In genomic region chr12:132735496-132735895, GRCh38 we compare ENCODE assay signal across 16 cellular contexts. TPM values are rescaled to one million over a fixed set of nuclear protein-coding genes. Genes with fewer than 3 reads are reported as not detected.
A peak's percentile ranks its signal among the peaks of the same experiment; 100 is the strongest.
DNase-seq lines count a peak whose midpoint lies in the region; FAIRE-seq and TF ChIP-seq lines count a peak whose summit lies in the region.
"Had no signal": no experiment of that assay in that cellular context is flagged by ENCODE, and none has a peak within 500 bp of the region (broad histone marks: within the 10 kb centered on the region; RNA-seq: fewer than 3 reads in every experiment).

No MANE protein-coding gene starts in this region.

- in situ Hi-C loops in ACHN (cut with HindIII; ENCODE audit: low pct_ligation_motif_present, low pct_unique_long_range_greater_than_20kb, low sequenced_read_pairs) = no loop called here

- H3K36me3 Mint-ChIP-seq in endodermal cell (ENCODE audit: low read depth) = peaks cover 87% of the 10 kb centered on the region
- peaks cover 61% of the 10 kb centered on the region for H3K36me3 Mint-ChIP-seq in osteocyte (ENCODE audit: unreplicated experiment)

- H3K27me3 ChIP-seq in endodermal cell (ENCODE audit: control insufficient read depth, insufficient read depth, low read length, poor library complexity, severe bottlenecking) = no peaks in the 10 kb centered on the region
- H3K27me3 ChIP-seq in small intestine (ENCODE audit: control insufficient read depth in 2 of 2, insufficient read depth in 2 of 2, low read length in 2 of 2) = no peaks in the 10 kb centered on the region
- H3K27me3 ChIP-seq: BE2C, SJCRH30 had no signal

- POLR2A ChIA-PET in HEK293 (lab: Yijun Ruan, JAX) = no interaction called here

- TF ChIP-seq CTCF in HEK293 (tag by site-specific recombination; IDR thresholded peaks at IDR 0.05) = no peak
- no peak for TF ChIP-seq CTCF in endodermal cell (conservative IDR thresholded peaks at IDR 0.05)
- no peak for TF ChIP-seq CTCF in osteocyte (IDR thresholded peaks at IDR 0.05)

- CTCF ChIA-PET in HEK293 (lab: Yijun Ruan, JAX) = no interaction called here

- peaks cover 51 to 99% of the 10 kb centered on the region in 2 experiments for H3K36me3 ChIP-seq in HEK293 (ENCODE audit: control insufficient read depth in 2 of 2, insufficient read depth in 1 of 2, low read length in 2 of 2)
- peaks cover 86% of the 10 kb centered on the region for H3K36me3 ChIP-seq in endodermal cell (ENCODE audit: control insufficient read depth, insufficient read depth, low read length)
- H3K36me3 ChIP-seq in small intestine (ENCODE audit: control insufficient read depth in 2 of 2, insufficient read depth in 2 of 2, low read length in 2 of 2) = peaks cover 29 to 38% of the 10 kb centered on the region in 2 donors

- no peak for TF ChIP-seq POLR2A in GM12891 (IDR thresholded peaks at IDR 0.05; ENCODE audit: low read depth, low read length)

- H3K27ac Mint-ChIP-seq in endodermal cell = peak overlapping the region; percentile 66
- peak overlapping the region; percentile 50 for H3K27ac Mint-ChIP-seq in osteocyte (ENCODE audit: unreplicated experiment)
- H3K27ac Mint-ChIP-seq: CD4-positive, CD25-positive, alpha-beta regulatory T cell had no signal

- H3K9me3 Mint-ChIP-seq in endodermal cell (no peaks in the 10 kb centered on the region), osteocyte (ENCODE audit: unreplicated experiment) (no peaks in the 10 kb centered on the region)
- H3K9me3 Mint-ChIP-seq: CD4-positive, CD25-positive, alpha-beta regulatory T cell had no signal

- H3K27ac ChIP-seq in HEK293 (ENCODE audit: extremely low read depth, low read depth, low read length) (no peak overlapping the region), endodermal cell (ENCODE audit: low read depth, low read length) (no peak overlapping the region), small intestine (ENCODE audit: low read depth in 1 of 2, low read length in 1 of 2) (no peak overlapping the region)
- H3K27ac ChIP-seq: SJCRH30 had no signal

- no peak overlapping the region for H3K9ac ChIP-seq in endodermal cell (ENCODE audit: extremely low read depth, low read length, poor library complexity, severe bottlenecking)

- DNase-seq in GM12891 (ENCODE audit: insufficient read length, low spot score) (no peak), endodermal cell (peak; percentile 39), osteocyte (ENCODE audit: extremely low spot score, unreplicated experiment) (no peak), ACHN (no peak), small intestine (no peak), COLO668 (lab: John Stamatoyannopoulos, UW; ENCODE audit: unreplicated experiment) (no peak)
- DNase-seq: BE2C; Caco-2; CD4-positive, CD25-positive, alpha-beta regulatory T cell; GDM1; NCI-H1436; NCI-H1930; NCI-H345; NCI-H524 treated with DMSO at 0.1 percent for 48 hours; SJCRH30 had no signal

- H3K4me1 Mint-ChIP-seq in endodermal cell = no peaks in the 10 kb centered on the region
- peaks cover 12% of the 10 kb centered on the region for H3K4me1 Mint-ChIP-seq in osteocyte (ENCODE audit: unreplicated experiment)
- H3K4me1 Mint-ChIP-seq: CD4-positive, CD25-positive, alpha-beta regulatory T cell had no signal

- 95 to 100% methylated on average over 12 to 20 of the region's 20 CpGs for WGBS in endodermal cell (ENCODE audit: insufficient coverage in 1 of 2, insufficient read length in 1 of 2), 2 experiments
- WGBS in small intestine, 3 donors = 95% methylated on average over 20 of the region's 20 CpGs

- no peak overlapping the region for H3K4me3 Mint-ChIP-seq in endodermal cell
- H3K4me3 Mint-ChIP-seq in osteocyte (ENCODE audit: unreplicated experiment) = no peak overlapping the region
- H3K4me3 Mint-ChIP-seq: CD4-positive, CD25-positive, alpha-beta regulatory T cell had no signal

- H3K27me3 Mint-ChIP-seq in endodermal cell (ENCODE audit: insufficient read depth) = no peaks in the 10 kb centered on the region
- H3K27me3 Mint-ChIP-seq in osteocyte (ENCODE audit: unreplicated experiment) = no peaks in the 10 kb centered on the region
- H3K27me3 Mint-ChIP-seq: CD4-positive, CD25-positive, alpha-beta regulatory T cell had no signal

- H3K4me3 ChIP-seq in HEK293 (ENCODE audit: low read depth, low read length) (no peak overlapping the region), endodermal cell (ENCODE audit: low read length) (no peak overlapping the region), small intestine (ENCODE audit: low read depth in 1 of 2, low read length in 2 of 2) (no peak overlapping the region)
- H3K4me3 ChIP-seq: SJCRH30 had no signal

- H3K9me3 ChIP-seq in HEK293 (ENCODE audit: control insufficient read depth, insufficient read depth, low read depth, low read length) (no peaks in the 10 kb centered on the region), endodermal cell (ENCODE audit: control insufficient read depth, low read length) (no peaks in the 10 kb centered on the region), small intestine (ENCODE audit: control insufficient read depth, low read depth) (no peaks in the 10 kb centered on the region)
- H3K9me3 ChIP-seq: BE2C, Caco-2 had no signal

- FAIRE-seq in GM12891 (lab: Jason Lieb, UNC) (no peak), small intestine (lab: Jason Lieb, UNC) (no peak)

- H3K4me1 ChIP-seq in HEK293 (ENCODE audit: control insufficient read depth, insufficient read depth, low read length) = no peaks in the 10 kb centered on the region
- H3K4me1 ChIP-seq in endodermal cell (ENCODE audit: control insufficient read depth, insufficient read depth, low read length) = no peaks in the 10 kb centered on the region
- no peaks in the 10 kb centered on the region for H3K4me1 ChIP-seq in small intestine (ENCODE audit: control insufficient read depth in 2 of 2, insufficient read depth in 1 of 2, low read depth in 1 of 2, low read length in 1 of 2)
- H3K4me1 ChIP-seq: BE2C, Caco-2, SJCRH30 had no signal

TF ChIP-seq in GM12891, 5 proteins besides CTCF, POLR2A, EP300 and RAD21:
- TF ChIP-seq TAF1 (IDR thresholded peaks at IDR 0.05; ENCODE audit: low read depth, low read length) = no peak
- 0 out of 2 replicates have a peak, but pooled peaks have one; percentile 24 for TF ChIP-seq POLR2AphosphoS5 (IDR thresholded peaks at IDR 0.05; ENCODE audit: low read depth, low read length)

TF ChIP-seq in HEK293, 187 proteins besides CTCF, POLR2A, EP300 and RAD21:
- TF ChIP-seq KLF1 (tag by site-specific recombination; IDR thresholded peaks at IDR 0.05) (no peak), SCRT1 (tag by site-specific recombination; IDR thresholded peaks at IDR 0.05; ENCODE audit: borderline replicate concordance) (peak; percentile 38; the same call in 1 of the 2 replicates), SCRT2 (tag by site-specific recombination; IDR thresholded peaks at IDR 0.05) (peak; percentile 59)

RNA-seq across cellular contexts. Expression of gene PGAM5, which starts 24.9 kb away (rescaled TPM):
- polyA plus RNA-seq in GM12891 (2012; ENCODE audit: low read depth, missing spikeins) = 19.8 TPM
- 10 to 100 TPM; 60.2 to 64.3 TPM for total RNA-seq in endodermal cell
- 34.9 TPM for polyA plus RNA-seq in endodermal cell (2013, experiment 1 of 2)
- 37.3 TPM for polyA plus RNA-seq in endodermal cell (2013, experiment 2 of 2)
- 23.6 and 24.5 TPM in 2 replicates for total RNA-seq in osteocyte
- 10 to 100 TPM in 2 of 3 donors, 1 to 10 TPM in 1; 9.5 to 35.5 (median 10.1) TPM for polyA plus RNA-seq in small intestine

RNA-seq across cellular contexts. Expression of gene ANKLE2, which starts 26.1 kb away (rescaled TPM):
- 34.5 TPM for polyA plus RNA-seq in GM12891 (2012; ENCODE audit: low read depth, missing spikeins)
- total RNA-seq in endodermal cell = 10 to 100 TPM; 87.8 to 88.5 TPM
- 58.3 TPM for polyA plus RNA-seq in endodermal cell (2013, experiment 1 of 2)
- polyA plus RNA-seq in endodermal cell (2013, experiment 2 of 2) = 56.1 TPM
- total RNA-seq in osteocyte = 69.5 and 70.0 TPM in 2 replicates
- polyA plus RNA-seq in small intestine = 10 to 100 TPM; 22.2 to 47.3 (median 30.6) TPM

RNA-seq across cellular contexts. Expression of gene PXMP2, which starts 48.1 kb away (rescaled TPM):
- polyA plus RNA-seq in GM12891 (2012; ENCODE audit: low read depth, missing spikeins) = 32.8 TPM
- 10 to 100 TPM; 26.7 to 27.0 TPM for total RNA-seq in endodermal cell
- polyA plus RNA-seq in endodermal cell (2013, experiment 1 of 2) = 19.2 TPM
- polyA plus RNA-seq in endodermal cell (2013, experiment 2 of 2) = 22.2 TPM
- total RNA-seq in osteocyte = 25.6 and 28.1 TPM in 2 replicates
- 100 to 1,000 TPM in 2 of 3 donors, 10 to 100 TPM in 1; 47.2 to 121 (median 112) TPM for polyA plus RNA-seq in small intestine

RNA-seq across cellular contexts. Expression of gene POLE, which starts 48.4 kb away (rescaled TPM):
- 36.4 TPM for polyA plus RNA-seq in GM12891 (2012; ENCODE audit: low read depth, missing spikeins)
- 100 to 1,000 TPM; 165 to 212 TPM for total RNA-seq in endodermal cell
- polyA plus RNA-seq in endodermal cell (2013, experiment 1 of 2) = 85.3 TPM
- polyA plus RNA-seq in endodermal cell (2013, experiment 2 of 2) = 81.7 TPM
- 72.5 and 74.4 TPM in 2 replicates for total RNA-seq in osteocyte
- polyA plus RNA-seq in small intestine = 10 to 100 TPM; 23.6 to 58.6 (median 23.8) TPM
